Comparison of ENCODE assay signal across 1 cellular context in the genomic region with DNA sequence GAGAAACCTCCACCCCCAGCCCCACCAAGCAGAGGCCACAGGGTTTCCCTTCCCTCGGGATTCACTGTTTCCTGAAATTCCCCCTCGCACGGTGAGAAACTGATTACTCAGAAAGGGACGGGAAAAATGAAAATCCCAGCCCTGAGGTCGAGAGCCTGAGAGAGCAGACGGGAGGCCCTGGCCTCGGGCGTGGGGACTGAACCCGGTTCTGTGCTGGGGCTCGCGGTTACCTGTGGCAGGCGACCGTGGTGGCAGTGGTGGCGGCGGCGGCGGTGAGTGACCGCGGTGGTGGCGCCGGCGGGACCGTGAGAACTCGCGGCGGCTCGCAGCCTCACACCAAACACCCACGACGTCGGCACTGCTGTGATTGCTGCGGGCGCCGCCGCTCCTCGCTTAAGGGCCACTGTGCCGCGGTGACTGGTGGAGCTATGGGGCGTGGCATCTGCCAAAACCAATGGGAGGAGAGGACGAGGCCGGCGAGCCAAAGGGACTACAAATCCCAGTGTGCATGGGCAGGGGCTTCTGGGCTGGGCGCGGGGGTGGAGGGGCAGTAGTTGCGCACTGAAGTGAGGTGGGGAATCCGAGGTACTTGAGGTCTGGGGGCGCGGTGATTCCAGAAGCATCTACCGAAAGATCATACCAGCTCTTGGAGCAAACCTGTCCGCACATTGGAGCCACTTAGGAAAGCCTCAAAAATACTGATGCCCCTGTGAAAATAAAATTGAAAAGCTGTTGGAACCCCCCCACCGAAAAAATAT.
TF ChIP-seq lines count a peak whose summit lies in the region.

LGMN (minus strand) TSS at position 369 of the 758 bp plus-strand sequence. CDS start 15,841 bp downstream, outside the sequence.

TF ChIP-seq in HepG2, 621 proteins besides CTCF, POLR2A, EP300 and RAD21 (continued from another document and continues in another):
- TF ChIP-seq ZNF407 (CRISPR knock-in tag; IDR thresholded peaks at IDR 0.05; ENCODE audit: not compliant biosample characterization) (peak; percentile 88), ZSCAN25 (CRISPR knock-in tag; IDR thresholded peaks at IDR 0.05) (peak; percentile 68; the same call in 1 of the 2 replicates), GATAD1 (CRISPR knock-in tag; IDR thresholded peaks at IDR 0.05) (peak; percentile 66), ZNF275 (CRISPR knock-in tag; IDR thresholded peaks at IDR 0.05; ENCODE audit: borderline replicate concordance) (no peak), HCFC1 (IDR thresholded peaks at IDR 0.05; ENCODE audit: low read depth, low read length) (peak; percentile 84), ZNF263 (CRISPR knock-in tag; IDR thresholded peaks at IDR 0.05) (no peak), KLF15 (CRISPR knock-in tag; IDR thresholded peaks at IDR 0.05; ENCODE audit: borderline replicate concordance) (peak; percentile 84; the same call in 1 of the 2 replicates), POLR2AphosphoS2 (IDR thresholded peaks at IDR 0.05; ENCODE audit: low read depth, low read length) (no peak), ZFP36L2 (CRISPR knock-in tag; IDR thresholded peaks at IDR 0.05) (no peak), ZNF234 (CRISPR knock-in tag; conservative IDR thresholded peaks at IDR 0.05) (no peak), TFDP1 (CRISPR knock-in tag; IDR thresholded peaks at IDR 0.05; ENCODE audit: borderline replicate concordance) (peak; percentile 79; the same call in 1 of the 2 replicates), AFF4 (CRISPR knock-in tag; IDR thresholded peaks at IDR 0.05) (no peak), ZNF121 (CRISPR knock-in tag; IDR thresholded peaks at IDR 0.05) (no peak), SOX6 (IDR thresholded peaks at IDR 0.05) (no peak), SOX6 (CRISPR knock-in tag; IDR thresholded peaks at IDR 0.05) (peak; percentile 66), ZNF652 (CRISPR knock-in tag; IDR thresholded peaks at IDR 0.05; ENCODE audit: borderline replicate concordance, low read depth) (no peak), TOE1 (CRISPR knock-in tag; IDR thresholded peaks at IDR 0.05) (no peak), RFX3 (CRISPR knock-in tag; IDR thresholded peaks at IDR 0.05) (no peak), U2AF2 (IDR thresholded peaks at IDR 0.05; ENCODE audit: low read depth, low read length) (no peak), NFKBIZ (CRISPR knock-in tag; IDR thresholded peaks at IDR 0.05) (peak; percentile 66; the same call in 1 of the 2 replicates), ZKSCAN5 (CRISPR knock-in tag; IDR thresholded peaks at IDR 0.05) (no peak), SIX1 (CRISPR knock-in tag; IDR thresholded peaks at IDR 0.05; ENCODE audit: borderline replicate concordance) (no peak), RAD51 (IDR thresholded peaks at IDR 0.05; ENCODE audit: borderline replicate concordance) (no peak), ZNF546 (CRISPR knock-in tag; conservative IDR thresholded peaks at IDR 0.05) (peak; percentile 77; the same call in 1 of the 2 replicates)
- TF ChIP-seq, protein P1, sequence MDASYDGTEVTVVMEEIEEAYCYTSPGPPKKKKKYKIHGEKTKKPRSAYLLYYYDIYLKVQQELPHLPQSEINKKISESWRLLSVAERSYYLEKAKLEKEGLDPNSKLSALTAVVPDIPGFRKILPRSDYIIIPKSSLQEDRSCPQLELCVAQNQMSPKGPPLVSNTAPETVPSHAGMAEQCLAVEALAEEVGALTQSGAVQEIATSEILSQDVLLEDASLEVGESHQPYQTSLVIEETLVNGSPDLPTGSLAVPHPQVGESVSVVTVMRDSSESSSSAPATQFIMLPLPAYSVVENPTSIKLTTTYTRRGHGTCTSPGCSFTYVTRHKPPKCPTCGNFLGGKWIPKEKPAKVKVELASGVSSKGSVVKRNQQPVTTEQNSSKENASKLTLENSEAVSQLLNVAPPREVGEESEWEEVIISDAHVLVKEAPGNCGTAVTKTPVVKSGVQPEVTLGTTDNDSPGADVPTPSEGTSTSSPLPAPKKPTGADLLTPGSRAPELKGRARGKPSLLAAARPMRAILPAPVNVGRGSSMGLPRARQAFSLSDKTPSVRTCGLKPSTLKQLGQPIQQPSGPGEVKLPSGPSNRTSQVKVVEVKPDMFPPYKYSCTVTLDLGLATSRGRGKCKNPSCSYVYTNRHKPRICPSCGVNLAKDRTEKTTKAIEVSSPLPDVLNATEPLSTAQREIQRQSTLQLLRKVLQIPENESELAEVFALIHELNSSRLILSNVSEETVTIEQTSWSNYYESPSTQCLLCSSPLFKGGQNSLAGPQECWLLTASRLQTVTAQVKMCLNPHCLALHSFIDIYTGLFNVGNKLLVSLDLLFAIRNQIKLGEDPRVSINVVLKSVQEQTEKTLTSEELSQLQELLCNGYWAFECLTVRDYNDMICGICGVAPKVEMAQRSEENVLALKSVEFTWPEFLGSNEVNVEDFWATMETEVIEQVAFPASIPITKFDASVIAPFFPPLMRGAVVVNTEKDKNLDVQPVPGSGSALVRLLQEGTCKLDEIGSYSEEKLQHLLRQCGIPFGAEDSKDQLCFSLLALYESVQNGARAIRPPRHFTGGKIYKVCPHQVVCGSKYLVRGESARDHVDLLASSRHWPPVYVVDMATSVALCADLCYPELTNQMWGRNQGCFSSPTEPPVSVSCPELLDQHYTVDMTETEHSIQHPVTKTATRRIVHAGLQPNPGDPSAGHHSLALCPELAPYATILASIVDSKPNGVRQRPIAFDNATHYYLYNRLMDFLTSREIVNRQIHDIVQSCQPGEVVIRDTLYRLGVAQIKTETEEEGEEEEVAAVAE (CRISPR knock-in tag; IDR thresholded peaks at IDR 0.05; ENCODE audit: borderline replicate concordance), result no peak
- TF ChIP-seq, protein P2, sequence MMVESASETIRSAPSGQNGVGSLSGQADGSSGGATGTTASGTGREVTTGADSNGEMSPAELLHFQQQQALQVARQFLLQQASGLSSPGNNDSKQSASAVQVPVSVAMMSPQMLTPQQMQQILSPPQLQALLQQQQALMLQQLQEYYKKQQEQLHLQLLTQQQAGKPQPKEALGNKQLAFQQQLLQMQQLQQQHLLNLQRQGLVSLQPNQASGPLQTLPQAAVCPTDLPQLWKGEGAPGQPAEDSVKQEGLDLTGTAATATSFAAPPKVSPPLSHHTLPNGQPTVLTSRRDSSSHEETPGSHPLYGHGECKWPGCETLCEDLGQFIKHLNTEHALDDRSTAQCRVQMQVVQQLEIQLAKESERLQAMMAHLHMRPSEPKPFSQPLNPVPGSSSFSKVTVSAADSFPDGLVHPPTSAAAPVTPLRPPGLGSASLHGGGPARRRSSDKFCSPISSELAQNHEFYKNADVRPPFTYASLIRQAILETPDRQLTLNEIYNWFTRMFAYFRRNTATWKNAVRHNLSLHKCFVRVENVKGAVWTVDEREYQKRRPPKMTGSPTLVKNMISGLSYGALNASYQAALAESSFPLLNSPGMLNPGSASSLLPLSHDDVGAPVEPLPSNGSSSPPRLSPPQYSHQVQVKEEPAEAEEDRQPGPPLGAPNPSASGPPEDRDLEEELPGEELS (CRISPR knock-in tag; IDR thresholded peaks at IDR 0.05), result no peak
- TF ChIP-seq, protein P3, sequence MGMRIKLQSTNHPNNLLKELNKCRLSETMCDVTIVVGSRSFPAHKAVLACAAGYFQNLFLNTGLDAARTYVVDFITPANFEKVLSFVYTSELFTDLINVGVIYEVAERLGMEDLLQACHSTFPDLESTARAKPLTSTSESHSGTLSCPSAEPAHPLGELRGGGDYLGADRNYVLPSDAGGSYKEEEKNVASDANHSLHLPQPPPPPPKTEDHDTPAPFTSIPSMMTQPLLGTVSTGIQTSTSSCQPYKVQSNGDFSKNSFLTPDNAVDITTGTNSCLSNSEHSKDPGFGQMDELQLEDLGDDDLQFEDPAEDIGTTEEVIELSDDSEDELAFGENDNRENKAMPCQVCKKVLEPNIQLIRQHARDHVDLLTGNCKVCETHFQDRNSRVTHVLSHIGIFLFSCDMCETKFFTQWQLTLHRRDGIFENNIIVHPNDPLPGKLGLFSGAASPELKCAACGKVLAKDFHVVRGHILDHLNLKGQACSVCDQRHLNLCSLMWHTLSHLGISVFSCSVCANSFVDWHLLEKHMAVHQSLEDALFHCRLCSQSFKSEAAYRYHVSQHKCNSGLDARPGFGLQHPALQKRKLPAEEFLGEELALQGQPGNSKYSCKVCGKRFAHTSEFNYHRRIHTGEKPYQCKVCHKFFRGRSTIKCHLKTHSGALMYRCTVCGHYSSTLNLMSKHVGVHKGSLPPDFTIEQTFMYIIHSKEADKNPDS (CRISPR knock-in tag; IDR thresholded peaks at IDR 0.05), result no peak; the same call in 1 of the 2 replicates
